In genomic region chr10:7797582-7797981, GRCh38 we compare ENCODE assay signal across 9 cellular contexts. TPM values are rescaled to one million over a fixed set of nuclear protein-coding genes. Genes with fewer than 3 reads are reported as not detected.
A peak's percentile ranks its signal among the peaks of the same experiment; 100 is the strongest.
DNase-seq lines count a peak whose midpoint lies in the region; FAIRE-seq and TF ChIP-seq lines count a peak whose summit lies in the region.
"Had no signal": no experiment of that assay in that cellular context is flagged by ENCODE, and none has a peak within 500 bp of the region (broad histone marks: within the 10 kb centered on the region; RNA-seq: fewer than 3 reads in every experiment).

No MANE protein-coding gene starts in this region.

- no peak overlapping the region for H2AFZ ChIP-seq in astrocyte (ENCODE audit: low read depth, low read length)

- H3K4me1 ChIP-seq in astrocyte (ENCODE audit: insufficient read depth, low read length): peaks cover 27% of the 10 kb centered on the region

- peak overlapping the region; percentile 71 for H3K9ac ChIP-seq in astrocyte (ENCODE audit: low read length)

- H3K27ac Mint-ChIP-seq in astrocyte (ENCODE audit: unreplicated experiment): peak overlapping the region; percentile 88

- no peaks in the 10 kb centered on the region for H3K27me3 Mint-ChIP-seq in astrocyte (ENCODE audit: low read depth, unreplicated experiment)

- intact Hi-C loops in dorsolateral prefrontal cortex (cut with DNase I): no loop called here

- peak overlapping the region; percentile 74 for H3K4me2 ChIP-seq in astrocyte (ENCODE audit: low read length)

- H3K9me3 Mint-ChIP-seq in astrocyte (ENCODE audit: unreplicated experiment): no peaks in the 10 kb centered on the region

- H3K4me3 Mint-ChIP-seq in astrocyte (ENCODE audit: unreplicated experiment): no peak overlapping the region

- H3K4me3 ChIP-seq in astrocyte (ENCODE audit: insufficient read depth, low read depth, low read length): no peak overlapping the region
- no peak overlapping the region for H3K4me3 ChIP-seq in dorsolateral prefrontal cortex

- H4K20me1 ChIP-seq in astrocyte (ENCODE audit: insufficient read depth, low read length): peaks cover 18% of the 10 kb centered on the region

- peak; percentile 96 for FAIRE-seq in astrocyte (lab: Jason Lieb, UNC)

- peaks cover 36% of the 10 kb centered on the region for H3K36me3 ChIP-seq in astrocyte (ENCODE audit: insufficient read depth, low read length)

- TF ChIP-seq CTCF in AG09319 (IDR thresholded peaks at IDR 0.05; ENCODE audit: low read depth, low read length) (no peak), astrocyte (IDR thresholded peaks at IDR 0.05; ENCODE audit: insufficient read depth, low read depth, low read length) (no peak), dorsolateral prefrontal cortex (IDR thresholded peaks at IDR 0.05 in 54 of 56, conservative IDR thresholded peaks at IDR 0.05 in 2 of 56; ENCODE audit: low read depth in 1 of 56, partially characterized antibody in 56 of 56) (no peak)

- peak; percentile 67 for DNase-seq in AG09319 (ENCODE audit: extremely low read depth, low read depth)
- DNase-seq in LHCN-M2 (ENCODE audit: low read depth): peak; percentile 91
- peak; percentile 97 for DNase-seq in astrocyte (ENCODE audit: low read depth)
- peak; percentile 76 for DNase-seq in kidney glomerular epithelial cell (lab: John Stamatoyannopoulos, UW)
- DNase-seq in caudate nucleus (lab: John Stamatoyannopoulos, UW): no peak
- DNase-seq in GOT3 (lab: John Stamatoyannopoulos, UW): no peak
- no peak for DNase-seq in dorsolateral prefrontal cortex
- no peak for DNase-seq in NCI-H1930 (lab: John Stamatoyannopoulos, UW)
- DNase-seq: GF-D8 had no signal

- H3K27me3 ChIP-seq in astrocyte (ENCODE audit: insufficient read depth, low read length): no peaks in the 10 kb centered on the region
- H3K27me3 ChIP-seq in dorsolateral prefrontal cortex: no peaks in the 10 kb centered on the region

- no peaks in the 10 kb centered on the region for H3K9me3 ChIP-seq in astrocyte (ENCODE audit: insufficient read depth, low read depth, low read length)

- H3K4me1 Mint-ChIP-seq in astrocyte (ENCODE audit: low read depth, unreplicated experiment): peaks cover 40% of the 10 kb centered on the region

- H3K27ac ChIP-seq in astrocyte (ENCODE audit: low read depth, low read length) (peak overlapping the region; percentile 89), caudate nucleus (ENCODE audit: low read depth, low read length) (no peak overlapping the region), dorsolateral prefrontal cortex (no peak overlapping the region)

- H3K36me3 Mint-ChIP-seq in astrocyte (ENCODE audit: low read depth, unreplicated experiment): peaks cover 12% of the 10 kb centered on the region

- H3K79me2 ChIP-seq in astrocyte (ENCODE audit: insufficient read depth, low read length): peaks cover 44% of the 10 kb centered on the region

RNA-seq across cellular contexts. Expression of gene ATP5F1C, which starts 9.6 kb away (rescaled TPM):
- 301 and 304 TPM in 2 replicates for total RNA-seq in LHCN-M2 (2014; rRNA removed)
- polyA plus RNA-seq in LHCN-M2 (2012): 227 TPM
- total RNA-seq in astrocyte: 231 and 267 TPM in 2 replicates
- total RNA-seq in dorsolateral prefrontal cortex: 100 to 1,000 TPM; 109 to 282 (median 209) TPM

RNA-seq across cellular contexts. Expression of gene KIN, which starts 9.8 kb away (rescaled TPM):
- 11.1 and 12.5 TPM in 2 replicates for total RNA-seq in LHCN-M2 (2014; rRNA removed)
- polyA plus RNA-seq in LHCN-M2 (2012): 5.9 TPM
- total RNA-seq in astrocyte: 14.1 and 18.0 TPM in 2 replicates
- 10 to 100 TPM in 104 of 120 experiments, 1 to 10 TPM in 16; 6.3 to 21.7 (median 12.2) TPM for total RNA-seq in dorsolateral prefrontal cortex

RNA-seq across cellular contexts. Expression of gene TAF3, which starts 20.7 kb away (rescaled TPM):
- total RNA-seq in LHCN-M2 (2014; rRNA removed) (3.3 and 3.4 TPM in 2 replicates), astrocyte (8.4 and 10.2 TPM in 2 replicates), dorsolateral prefrontal cortex (10 to 100 TPM in 119 of 120 experiments, 1 to 10 TPM in 1; 9.9 to 18.7 (median 13.5) TPM)
- polyA plus RNA-seq in LHCN-M2 (2012): 4.0 TPM

Comparison
In these comparisons a context has a peak if more than half of its experiments do, and no peak if none do; other contexts are left out.
1. DNase-seq: peak in AG09319 (single experiment), LHCN-M2 (single experiment), astrocyte (single experiment) and kidney glomerular epithelial cell (single experiment); none in caudate nucleus (0 of 61), GOT3 (single experiment), dorsolateral prefrontal cortex (0 of 10) and NCI-H1930 (0 of 2).